9 cellular contexts compared by ENCODE assay signal in the genomic region with DNA sequence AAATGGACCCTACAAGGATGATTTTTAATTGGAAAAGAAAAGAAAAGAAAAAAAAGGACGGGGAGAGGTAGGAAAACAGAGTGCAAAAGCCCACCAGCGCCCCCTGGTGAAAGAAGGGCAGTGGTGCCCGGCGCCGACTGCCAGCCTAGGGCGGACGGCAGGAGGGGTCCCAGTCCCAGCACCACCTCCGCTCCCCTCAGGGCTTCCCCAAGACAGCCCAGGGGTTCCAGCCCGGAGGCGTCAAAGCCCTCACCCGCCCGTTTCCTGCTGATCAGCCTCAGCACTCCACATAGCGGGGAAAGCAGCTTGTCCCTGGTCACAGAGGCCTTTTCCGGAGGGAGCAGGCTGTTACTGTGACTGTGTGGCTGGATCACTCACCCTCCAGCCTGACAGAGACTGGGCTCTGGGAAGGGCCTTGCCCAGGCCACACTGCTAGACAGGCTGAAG.
DNase-seq lines count a peak whose midpoint lies in the region; ATAC-seq and TF ChIP-seq lines count a peak whose summit lies in the region.
"Had no signal": no experiment of that assay in that cellular context is flagged by ENCODE, and none has a peak within 500 bp of the region (broad histone marks: within the 10 kb centered on the region; RNA-seq: fewer than 3 reads in every experiment).

No MANE protein-coding gene starts in this region.

- ATAC-seq in DND-41 (ENCODE audit: insufficient read depth, low read depth): peak; percentile 71
- ATAC-seq in HG03378 (IDR thresholded peaks at IDR 0.05; ENCODE audit: unreplicated experiment): no peak
- ATAC-seq in GM21423 (IDR thresholded peaks at IDR 0.05; ENCODE audit: unreplicated experiment): no peak

- H3K9ac ChIP-seq in DND-41 (ENCODE audit: low read depth, low read length): no peak overlapping the region

- no peak overlapping the region for H3K4me2 ChIP-seq in DND-41 (ENCODE audit: insufficient read depth, low read length)

- H3K9me3 ChIP-seq in DND-41 (ENCODE audit: insufficient read depth, low read length, severe bottlenecking): no peaks in the 10 kb centered on the region
- no peaks in the 10 kb centered on the region for H3K9me3 ChIP-seq in HEK293 (ENCODE audit: control insufficient read depth, insufficient read depth, low read depth, low read length)

- no peak overlapping the region for H3K4me3 ChIP-seq in DND-41 (ENCODE audit: low read depth in 1 of 2, low read length in 2 of 2)
- H3K4me3 ChIP-seq in HEK293 (ENCODE audit: low read depth, low read length): no peak overlapping the region
- no peak overlapping the region for H3K4me3 ChIP-seq in retinal pigment epithelial cell (ENCODE audit: low read length)
- H3K4me3 ChIP-seq: skin epidermis had no signal

- TF ChIP-seq CTCF in DND-41 (IDR thresholded peaks at IDR 0.05; ENCODE audit: borderline replicate concordance, extremely low read depth, low read length, poor library complexity, severe bottlenecking) (peak; percentile 80), HEK293 (tag by site-specific recombination; IDR thresholded peaks at IDR 0.05) (peak; percentile 81), retinal pigment epithelial cell (conservative IDR thresholded peaks at IDR 0.05; ENCODE audit: low read depth, low read length) (peak; percentile 95)

- peak; percentile 65 for DNase-seq in DND-41
- peak; percentile 22 for DNase-seq in NCI-H748 (lab: John Stamatoyannopoulos, UW; ENCODE audit: unreplicated experiment)
- peak; percentile 24 for DNase-seq in activated naive CD4-positive, alpha-beta T cell treated with Interleukin-2 at 50 U/mL for 16 hours
- DNase-seq in cardiac septum (ENCODE audit: low spot score): peak; percentile 84
- no peak for DNase-seq in retinal pigment epithelial cell (ENCODE audit: low read depth)

- intact Hi-C loops in cardiac septum (cut with DNase I): loop anchor here (1.0 to 10.0 kb wide), 4 partner anchors 149 to 726 kb away; partner anchors contain the start of genes GLI2 and INHBB

- H2AFZ ChIP-seq in DND-41 (ENCODE audit: low read depth, low read length): no peak overlapping the region

- POLR2A ChIA-PET in HEK293 (lab: Yijun Ruan, JAX): no interaction called here

- H3K27me3 ChIP-seq in DND-41 (ENCODE audit: insufficient read depth, low read length, poor library complexity): peaks cover 6% of the 10 kb centered on the region

- H3K79me2 ChIP-seq in DND-41 (ENCODE audit: insufficient read depth, low read length): no peaks in the 10 kb centered on the region

- H3K27ac ChIP-seq in DND-41 (ENCODE audit: low read length) (no peak overlapping the region), HEK293 (ENCODE audit: extremely low read depth, low read depth, low read length) (no peak overlapping the region; the same call in 1 of the 2 replicates)
- H3K27ac ChIP-seq: skin epidermis had no signal

- CTCF ChIA-PET in HEK293 (lab: Yijun Ruan, JAX): interaction anchor here (0.6 to 3.3 kb wide), 29 partner anchors 9 to 1324 kb away, joined by 3 to 67 read pairs (median 4); no protein-coding TSS in a partner anchor

- H3K36me3 ChIP-seq in DND-41 (ENCODE audit: insufficient read depth, low read length) (no peaks in the 10 kb centered on the region), HEK293 (ENCODE audit: control insufficient read depth in 2 of 2, insufficient read depth in 1 of 2, low read length in 2 of 2) (no peaks in the 10 kb centered on the region)

- H4K20me1 ChIP-seq in DND-41 (ENCODE audit: insufficient read depth, low read length): no peaks in the 10 kb centered on the region

- H3K4me1 ChIP-seq in DND-41 (ENCODE audit: insufficient read depth, low read length) (no peaks in the 10 kb centered on the region), HEK293 (ENCODE audit: control insufficient read depth, insufficient read depth, low read length) (peaks cover 8% of the 10 kb centered on the region; the same call in 1 of the 2 replicates)

TF ChIP-seq in HEK293, 187 proteins besides CTCF, POLR2A, EP300 and RAD21 (continues in another document):
- TF ChIP-seq ZNF792 (tag by site-specific recombination; IDR thresholded peaks at IDR 0.05) (no peak), ZNF529 (tag by site-specific recombination; IDR thresholded peaks at IDR 0.05; ENCODE audit: insufficient replicate concordance) (no peak), ZBTB17 (tag by site-specific recombination; IDR thresholded peaks at IDR 0.05) (0 out of 2 replicates have a peak, but pooled peaks have one; percentile 15), ZNF433 (tag by site-specific recombination; IDR thresholded peaks at IDR 0.05; ENCODE audit: low read depth) (no peak), ZIC2 (tag by site-specific recombination; IDR thresholded peaks at IDR 0.05) (peak; percentile 85), ATF2 (tag by site-specific recombination; IDR thresholded peaks at IDR 0.05; ENCODE audit: low read depth) (no peak), ZFHX2 (tag by site-specific recombination; conservative IDR thresholded peaks at IDR 0.05) (peak; percentile 36), ZNF654 (tag by site-specific recombination; IDR thresholded peaks at IDR 0.05; ENCODE audit: low read depth) (peak; percentile 72), ZNF549 (tag by site-specific recombination; IDR thresholded peaks at IDR 0.05) (no peak), ZNF266 (tag by site-specific recombination; IDR thresholded peaks at IDR 0.05; ENCODE audit: low read depth) (no peak), ZBTB6 (tag by site-specific recombination; IDR thresholded peaks at IDR 0.05) (no peak), ZNF747 (tag by site-specific recombination; IDR thresholded peaks at IDR 0.05) (no peak), ZNF501 (tag by site-specific recombination; IDR thresholded peaks at IDR 0.05) (no peak), ZNF785 (tag by site-specific recombination; IDR thresholded peaks at IDR 0.05) (no peak), PATZ1 (tag by site-specific recombination; IDR thresholded peaks at IDR 0.05) (no peak), ZNF175 (tag by site-specific recombination; IDR thresholded peaks at IDR 0.05) (no peak), ZNF530 (tag by site-specific recombination; IDR thresholded peaks at IDR 0.05; ENCODE audit: low read depth) (no peak), ZNF335 (tag by site-specific recombination; conservative IDR thresholded peaks at IDR 0.05) (no peak), PRDM1 (tag by site-specific recombination; IDR thresholded peaks at IDR 0.05) (no peak), ZBTB8A (tag by site-specific recombination; IDR thresholded peaks at IDR 0.05) (0 out of 2 replicates have a peak, but pooled peaks have one; percentile 6), ZNF404 (tag by site-specific recombination; IDR thresholded peaks at IDR 0.05) (no peak), ZNF473 (tag by site-specific recombination; IDR thresholded peaks at IDR 0.05) (no peak), ZNF391 (tag by site-specific recombination; IDR thresholded peaks at IDR 0.05; ENCODE audit: borderline replicate concordance, low read depth) (no peak)
- TF ChIP-seq, protein P1, sequence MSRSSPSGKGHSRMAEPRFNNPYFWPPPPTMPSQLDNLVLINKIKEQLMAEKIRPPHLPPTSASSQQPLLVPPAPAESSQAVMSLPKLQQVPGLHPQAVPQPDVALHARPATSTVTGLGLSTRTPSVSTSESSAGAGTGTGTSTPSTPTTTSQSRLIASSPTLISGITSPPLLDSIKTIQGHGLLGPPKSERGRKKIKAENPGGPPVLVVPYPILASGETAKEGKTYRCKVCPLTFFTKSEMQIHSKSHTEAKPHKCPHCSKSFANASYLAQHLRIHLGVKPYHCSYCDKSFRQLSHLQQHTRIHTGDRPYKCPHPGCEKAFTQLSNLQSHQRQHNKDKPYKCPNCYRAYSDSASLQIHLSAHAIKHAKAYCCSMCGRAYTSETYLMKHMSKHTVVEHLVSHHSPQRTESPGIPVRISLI (tag by site-specific recombination; IDR thresholded peaks at IDR 0.05): peak; percentile 64; the same call in 1 of the 2 replicates
